Comparison of ENCODE assay signal across 14 cellular contexts in genomic region chr5:109805882-109806281, GRCh38.
DNase-seq lines count a peak whose midpoint lies in the region; ATAC-seq, FAIRE-seq and TF ChIP-seq lines count a peak whose summit lies in the region.
"Had no signal": no experiment of that assay in that cellular context is flagged by ENCODE, and none has a peak within 500 bp of the region (broad histone marks: within the 10 kb centered on the region; RNA-seq: fewer than 3 reads in every experiment).

No MANE protein-coding gene starts in this region.

- 44% methylated on average over 3 of the region's 3 CpGs for WGBS in liver

- POLR2A ChIA-PET in HEK293 (lab: Yijun Ruan, JAX): no interaction called here

- CTCF ChIA-PET in HEK293 (lab: Yijun Ruan, JAX): no interaction called here

- no peak for ATAC-seq in GM18517 (IDR thresholded peaks at IDR 0.05; ENCODE audit: unreplicated experiment)

- H3K9ac ChIP-seq in liver (ENCODE audit: low read depth in 1 of 2, low read length in 2 of 2): peak overlapping the region; percentile 25 to 46

- H3K27me3 ChIP-seq in liver (ENCODE audit: control insufficient read depth in 4 of 4, insufficient read depth in 4 of 4, low read length in 3 of 4): no peaks in the 10 kb centered on the region
- no peaks in the 10 kb centered on the region for H3K27me3 ChIP-seq in tibial artery

- peaks cover 0 to 3% of the 10 kb centered on the region in 2 experiments; a peak in 1 of 3 replicates for H3K36me3 ChIP-seq in HEK293 (ENCODE audit: control insufficient read depth in 2 of 2, insufficient read depth in 1 of 2, low read length in 2 of 2)
- H3K36me3 ChIP-seq in liver (ENCODE audit: control insufficient read depth in 4 of 4, insufficient read depth in 3 of 4, low read depth in 1 of 4, low read length in 3 of 4): peaks cover 0 to 6% (median 2%) of the 10 kb centered on the region in 4 donors
- H3K36me3 ChIP-seq in tibial artery: peaks cover 15 to 24% (median 17%) of the 10 kb centered on the region in 3 donors

- H3K4me3 ChIP-seq in HEK293 (ENCODE audit: low read depth, low read length): no peak overlapping the region
- H3K4me3 ChIP-seq in liver (ENCODE audit: low read depth in 1 of 3, low read length in 3 of 3): no peak overlapping the region
- no peak overlapping the region for H3K4me3 ChIP-seq in tibial artery

- intact Hi-C loops in tibial artery (cut with DNase I; ENCODE audit: low total_unique reads): no loop called here

- TF ChIP-seq CTCF in HEK293 (tag by site-specific recombination; IDR thresholded peaks at IDR 0.05) (no peak), liver (IDR thresholded peaks at IDR 0.05; ENCODE audit: low read depth, low read length, missing input control) (no peak), tibial artery (IDR thresholded peaks at IDR 0.05) (no peak)

- DNase-seq in GM18507 (ENCODE audit: extremely low spot score, insufficient read length, low read depth) (no peak), RCC 7860 (ENCODE audit: low spot score) (peak; percentile 34), NCI-H2171 treated with DMSO at 0.1 percent for 48 hours (lab: John Stamatoyannopoulos, UW) (no peak), tibial artery (no peak), NCI-H2107 (lab: John Stamatoyannopoulos, UW) (no peak)
- DNase-seq: DMS53, HFFc6, MV-4-11, SHP77 treated with DMSO at 0.1 percent for 48 hours had no signal

- H3K9me3 ChIP-seq in HEK293 (ENCODE audit: control insufficient read depth, insufficient read depth, low read depth, low read length) (no peaks in the 10 kb centered on the region), liver (ENCODE audit: control insufficient read depth in 4 of 4, low read length in 3 of 4) (no peaks in the 10 kb centered on the region), tibial artery (peaks cover 0 to 2% (median 0%) of the 10 kb centered on the region in 3 donors)

- no peaks in the 10 kb centered on the region for H3K4me1 ChIP-seq in HEK293 (ENCODE audit: control insufficient read depth, insufficient read depth, low read length)
- H3K4me1 ChIP-seq in liver (ENCODE audit: control insufficient read depth in 4 of 4, insufficient read depth in 4 of 4, low read length in 3 of 4): peaks cover 3 to 20% (median 15%) of the 10 kb centered on the region in 4 donors
- peaks cover 0 to 11% (median 0%) of the 10 kb centered on the region in 4 donors for H3K4me1 ChIP-seq in tibial artery

- FAIRE-seq in GM18507 (lab: Jason Lieb, UNC) (peak; percentile 15), RCC 7860 (lab: Jason Lieb, UNC) (peak; percentile 39)
- FAIRE-seq: keratinocyte, urothelium cell line had no signal

- H3K27ac ChIP-seq in HEK293 (ENCODE audit: extremely low read depth, low read depth, low read length): no peak overlapping the region
- H3K27ac ChIP-seq in liver (ENCODE audit: low read depth in 1 of 2, low read length in 2 of 2): peak overlapping the region; percentile 70 to 82
- H3K27ac ChIP-seq in tibial artery: no peak overlapping the region

- TF ChIP-seq RAD21 in liver (IDR thresholded peaks at IDR 0.05): peak in 1 of 2 donors; percentile 17

TF ChIP-seq in HEK293, 187 proteins besides CTCF, POLR2A, EP300 and RAD21:
- TF ChIP-seq ZNF121 (tag by site-specific recombination; IDR thresholded peaks at IDR 0.05) (no peak), ZIC2 (tag by site-specific recombination; IDR thresholded peaks at IDR 0.05) (peak; percentile 74)

TF ChIP-seq in liver, 16 proteins besides CTCF, POLR2A, EP300 and RAD21:
- no peak for TF ChIP-seq FOXA1 (IDR thresholded peaks at IDR 0.05)
- no peak for TF ChIP-seq REST (IDR thresholded peaks at IDR 0.05)
- TF ChIP-seq YY1 (IDR thresholded peaks at IDR 0.05): no peak
- peak; percentile 8 for TF ChIP-seq MAX (IDR thresholded peaks at IDR 0.05)
- TF ChIP-seq GABPA (IDR thresholded peaks at IDR 0.05 in 1 of 2, conservative IDR thresholded peaks at IDR 0.05 in 1 of 2): no peak
- no peak for TF ChIP-seq TAF1 (conservative IDR thresholded peaks at IDR 0.05)
- TF ChIP-seq EGR1 (IDR thresholded peaks at IDR 0.05; ENCODE audit: low read depth in 2 of 2): no peak
- TF ChIP-seq FOXA2 (IDR thresholded peaks at IDR 0.05): no peak
- TF ChIP-seq NR2F2 (IDR thresholded peaks at IDR 0.05): no peak
- peak in 1 of 2 donors; percentile 23 for TF ChIP-seq HNF4A (conservative IDR thresholded peaks at IDR 0.05)
- no peak for TF ChIP-seq HNF4G (IDR thresholded peaks at IDR 0.05)
- no peak for TF ChIP-seq ZBTB33 (IDR thresholded peaks at IDR 0.05)
- TF ChIP-seq RXRA (IDR thresholded peaks at IDR 0.05): peak in 1 of 2 donors; percentile 39
- no peak for TF ChIP-seq ATF3 (IDR thresholded peaks at IDR 0.05)
- no peak for TF ChIP-seq JUND (IDR thresholded peaks at IDR 0.05)
- no peak for TF ChIP-seq SP1 (IDR thresholded peaks at IDR 0.05)

Comparison
In these comparisons a context has a peak if more than half of its experiments do, and no peak if none do; other contexts are left out.
1. H3K27ac ChIP-seq: peak in liver (2 of 2); none in HEK293 (single experiment) and tibial artery (0 of 2).